In genomic region chr11:113773092-113773415, GRCh38 we compare ENCODE assay signal across 9 cellular contexts. TPM values are rescaled to one million over a fixed set of nuclear protein-coding genes. Genes with fewer than 3 reads are reported as not detected.
DNase-seq lines count a peak whose midpoint lies in the region; ATAC-seq and TF ChIP-seq lines count a peak whose summit lies in the region.
"Had no signal": no experiment of that assay in that cellular context is flagged by ENCODE, and none has a peak within 500 bp of the region (broad histone marks: within the 10 kb centered on the region; RNA-seq: fewer than 3 reads in every experiment).

No MANE protein-coding gene starts in this region.

- no peak overlapping the region for H4K91ac ChIP-seq in mesenchymal stem cell (ENCODE audit: low read length)

- H3K4ac ChIP-seq in mesenchymal stem cell (ENCODE audit: low read depth in 1 of 2, low read length in 2 of 2), result peak overlapping the region in 1 of 2 experiments; percentile 66

- H3K27me3 ChIP-seq in colonic mucosa (no peaks in the 10 kb centered on the region), mesenchymal stem cell (ENCODE audit: control insufficient read depth in 1 of 2, insufficient read depth in 1 of 2, low read length in 2 of 2) (peaks cover 7 to 16% of the 10 kb centered on the region in 2 experiments), aorta (ENCODE audit: control insufficient read depth in 1 of 2, insufficient read depth in 2 of 2, low read length in 1 of 2) (no peaks in the 10 kb centered on the region)

- no peaks in the 10 kb centered on the region for H3K36me3 ChIP-seq in colonic mucosa
- H3K36me3 ChIP-seq in mesenchymal stem cell (ENCODE audit: control insufficient read depth in 1 of 2, insufficient read depth in 2 of 2, low read depth in 1 of 2, low read length in 2 of 2), result peaks cover 7 to 15% of the 10 kb centered on the region in 2 experiments
- H3K36me3 ChIP-seq in aorta (ENCODE audit: control insufficient read depth in 1 of 2, insufficient read depth in 2 of 2, low read length in 1 of 2), result no peaks in the 10 kb centered on the region

- peaks cover 8% of the 10 kb centered on the region for H3K36me3 Mint-ChIP-seq in activated CD8-positive, alpha-beta memory T cell treated with anti-CD3 and anti-CD28 coated beads, Interleukin-2, amount 10 ng/mL, durations not matched to agents 7 days and 5 days

- peak overlapping the region; percentile 57 for H3K4me3 ChIP-seq in colonic mucosa
- peak overlapping the region; percentile 78 to 99 for H3K4me3 ChIP-seq in mesenchymal stem cell (ENCODE audit: insufficient read depth in 1 of 2, low read depth in 1 of 2, low read length in 2 of 2)
- peak overlapping the region; percentile 61 to 82 for H3K4me3 ChIP-seq in aorta (ENCODE audit: low read length in 2 of 2)

- no peak for DNase-seq in activated CD8-positive, alpha-beta memory T cell treated with anti-CD3 and anti-CD28 coated beads, Interleukin-2, amount 10 ng/mL, durations not matched to agents 7 days and 5 days
- no peak for DNase-seq in activated CD8-positive, alpha-beta memory T cell treated with anti-CD3 and anti-CD28 coated beads for 24 hours
- DNase-seq in NCI-H2227 treated with DMSO at 0.1 percent for 48 hours (lab: John Stamatoyannopoulos, UW), result peak; percentile 3
- peak; percentile 48 for DNase-seq in colonic mucosa
- no peak for DNase-seq in mesenchymal stem cell
- DNase-seq in aorta, result peak in 1 of 2 donors; percentile 57
- DNase-seq in ureter (ENCODE audit: low spot score), result no peak
- DNase-seq in NCI-H187 (lab: John Stamatoyannopoulos, UW), result no peak

- no peak overlapping the region for H2BK5ac ChIP-seq in mesenchymal stem cell (ENCODE audit: low read depth, low read length, poor library complexity, severe bottlenecking)

- H3K27me3 Mint-ChIP-seq in activated CD8-positive, alpha-beta memory T cell treated with anti-CD3 and anti-CD28 coated beads, Interleukin-2, amount 10 ng/mL, durations not matched to agents 7 days and 5 days, result peaks cover 3% of the 10 kb centered on the region

- H3K18ac ChIP-seq in mesenchymal stem cell (ENCODE audit: low read depth in 1 of 2, low read length in 2 of 2), result no peak overlapping the region

- H3K4me2 ChIP-seq in mesenchymal stem cell (ENCODE audit: low read length, poor library complexity, severe bottlenecking), result peak overlapping the region; percentile 20

- 0% methylated on average over 10 of the region's 10 CpGs for WGBS in mesenchymal stem cell
- 1 to 2% methylated on average over 10 of the region's 10 CpGs for WGBS in aorta, 2 donors

- H3K4me1 ChIP-seq in colonic mucosa, result peaks cover 6% of the 10 kb centered on the region
- no peaks in the 10 kb centered on the region for H3K4me1 ChIP-seq in mesenchymal stem cell (ENCODE audit: control insufficient read depth, insufficient read depth, low read depth, low read length)
- H3K4me1 ChIP-seq in aorta (ENCODE audit: control insufficient read depth in 1 of 2, insufficient read depth in 2 of 2, low read length in 2 of 2), result peaks cover 0 to 4% of the 10 kb centered on the region in 2 donors

- H2AFZ ChIP-seq in mesenchymal stem cell (ENCODE audit: low read depth, low read length), result peak overlapping the region; percentile 92

- peak overlapping the region; percentile 66 for H4K8ac ChIP-seq in mesenchymal stem cell (ENCODE audit: low read length)

- peaks cover 31% of the 10 kb centered on the region for H3K4me1 Mint-ChIP-seq in activated CD8-positive, alpha-beta memory T cell treated with anti-CD3 and anti-CD28 coated beads, Interleukin-2, amount 10 ng/mL, durations not matched to agents 7 days and 5 days

- H3K9me3 ChIP-seq in colonic mucosa (no peaks in the 10 kb centered on the region), mesenchymal stem cell (ENCODE audit: control insufficient read depth, low read length) (no peaks in the 10 kb centered on the region), aorta (ENCODE audit: control insufficient read depth, low read length) (no peaks in the 10 kb centered on the region)

- peak overlapping the region; percentile 100 for H3K4me3 Mint-ChIP-seq in activated CD8-positive, alpha-beta memory T cell treated with anti-CD3 and anti-CD28 coated beads, Interleukin-2, amount 10 ng/mL, durations not matched to agents 7 days and 5 days

- H2AK5ac ChIP-seq in mesenchymal stem cell (ENCODE audit: low read length, severe bottlenecking), result no peak overlapping the region

- no peak for TF ChIP-seq CTCF in colonic mucosa (IDR thresholded peaks at IDR 0.05)

- no peak overlapping the region for H2BK15ac ChIP-seq in mesenchymal stem cell (ENCODE audit: low read depth, poor library complexity, severe bottlenecking)

- H3K27ac Mint-ChIP-seq in activated CD8-positive, alpha-beta memory T cell treated with anti-CD3 and anti-CD28 coated beads, Interleukin-2, amount 10 ng/mL, durations not matched to agents 7 days and 5 days, result peak overlapping the region; percentile 94

- no peak for ATAC-seq in activated CD8-positive, alpha-beta memory T cell treated with anti-CD3 and anti-CD28 coated beads, Interleukin-2, amount 10 ng/mL, durations not matched to agents 7 days and 5 days
- peak; percentile 64 for ATAC-seq in aorta (ENCODE audit: low FRiP score)

- H3K79me1 ChIP-seq in mesenchymal stem cell (replicated peaks; ENCODE audit: low read length, poor library complexity, severe bottlenecking), result peaks cover 16% of the 10 kb centered on the region

- peak overlapping the region; percentile 60 for H3K27ac ChIP-seq in colonic mucosa
- H3K27ac ChIP-seq in mesenchymal stem cell (ENCODE audit: low read length, poor library complexity, severe bottlenecking), result peak overlapping the region; percentile 34
- peak overlapping the region in 1 of 2 donors; percentile 20 for H3K27ac ChIP-seq in aorta (ENCODE audit: low read depth in 1 of 2, low read length in 2 of 2)

- CTCF ChIA-PET in activated CD8-positive, alpha-beta memory T cell treated with anti-CD3 and anti-CD28 coated beads, Interleukin-2, amount 10 ng/mL, durations not matched to agents 7 days and 5 days (lab: Charles Lee), result interaction anchor here (0.6 to 1.9 kb wide), 17 partner anchors 8 to 469 kb away, joined by 3 to 18 read pairs (median 3); partner anchors contain the start of genes TTC12 and USP28

- intact Hi-C loops in colonic mucosa (cut with DNase I), result no loop called here
- intact Hi-C loops in aorta (cut with DNase I), result no loop called here

- H3K9ac ChIP-seq in colonic mucosa (ENCODE audit: low read depth in 2 of 2, low read length in 2 of 2) (peak overlapping the region; percentile 84 to 92), mesenchymal stem cell (ENCODE audit: low read length) (peak overlapping the region; percentile 99)

- H3K9me3 Mint-ChIP-seq in activated CD8-positive, alpha-beta memory T cell treated with anti-CD3 and anti-CD28 coated beads, Interleukin-2, amount 10 ng/mL, durations not matched to agents 7 days and 5 days (ENCODE audit: low read depth), result no peaks in the 10 kb centered on the region

- H3K14ac ChIP-seq in mesenchymal stem cell (ENCODE audit: low read length in 2 of 2), result peak overlapping the region in 1 of 2 experiments; percentile 28

- H3K23ac ChIP-seq in mesenchymal stem cell (ENCODE audit: low read length in 2 of 2), result no peak overlapping the region

- no peak overlapping the region for H2BK12ac ChIP-seq in mesenchymal stem cell (ENCODE audit: low read length in 2 of 2)

- no peak overlapping the region for H2BK120ac ChIP-seq in mesenchymal stem cell (ENCODE audit: low read depth, low read length)

RNA-seq across cellular contexts. Expression of gene ZW10, which starts 0.4 kb away (rescaled TPM):
- 10 to 100 TPM; 17.3 to 20.8 TPM for total RNA-seq in activated CD8-positive, alpha-beta memory T cell treated with anti-CD3 and anti-CD28 coated beads, Interleukin-2, amount 10 ng/mL, durations not matched to agents 7 days and 5 days
- total RNA-seq in colonic mucosa, result 10 to 100 TPM; 12.3 to 17.8 TPM
- 8.9 TPM for polyA plus RNA-seq in mesenchymal stem cell (2013, experiment 1 of 2)
- polyA plus RNA-seq in mesenchymal stem cell (2013, experiment 2 of 2), result 8.9 TPM
- total RNA-seq in aorta, result 10 to 100 TPM; 11.8 to 12.0 TPM
- 1 to 10 TPM; 6.4 to 6.9 TPM for polyA plus RNA-seq in aorta
- total RNA-seq in ureter, result 15.1 TPM

RNA-seq across cellular contexts. Expression of gene CLDN25, which starts 6.5 kb away (rescaled TPM):
- not detected for total RNA-seq in activated CD8-positive, alpha-beta memory T cell treated with anti-CD3 and anti-CD28 coated beads, Interleukin-2, amount 10 ng/mL, durations not matched to agents 7 days and 5 days
- total RNA-seq in colonic mucosa (not detected), aorta (not detected), ureter (not detected)
- polyA plus RNA-seq in mesenchymal stem cell (2013, experiment 1 of 2), result not detected
- polyA plus RNA-seq in mesenchymal stem cell (2013, experiment 2 of 2), result not detected
- polyA plus RNA-seq in aorta, result not detected
- total RNA-seq: lung microvascular endothelial cell had no signal

Comparison
In these comparisons a context has a peak if more than half of its experiments do, and no peak if none do; other contexts are left out.
1. DNase-seq: peak in NCI-H2227 treated with DMSO at 0.1 percent for 48 hours (single experiment) and colonic mucosa (single experiment); none in activated CD8-positive, alpha-beta memory T cell treated with anti-CD3 and anti-CD28 coated beads, Interleukin-2, amount 10 ng/mL, durations not matched to agents 7 days and 5 days (single experiment), activated CD8-positive, alpha-beta memory T cell treated with anti-CD3 and anti-CD28 coated beads for 24 hours (single experiment), mesenchymal stem cell (single experiment), ureter (single experiment) and NCI-H187 (0 of 2).
2. Peak in every context shown above with its lines, with median percentiles within 50 percentile points of each other: H3K4me3 ChIP-seq.